15 cellular contexts compared by ENCODE assay signal in genomic region chr11:617248-617911, GRCh38. TPM values are rescaled to one million over a fixed set of nuclear protein-coding genes. Genes with fewer than 3 reads are reported as not detected.
A peak's percentile ranks its signal among the peaks of the same experiment; 100 is the strongest.
DNase-seq lines count a peak whose midpoint lies in the region; ATAC-seq and TF ChIP-seq lines count a peak whose summit lies in the region.
"Had no signal": no experiment of that assay in that cellular context is flagged by ENCODE, and none has a peak within 500 bp of the region (broad histone marks: within the 10 kb centered on the region; RNA-seq: fewer than 3 reads in every experiment).

No MANE protein-coding gene starts in this region.

- no peaks in the 10 kb centered on the region for H3K27me3 ChIP-seq in ovary

- no peak overlapping the region for H3K4me3 ChIP-seq in ovary
- H3K4me3 ChIP-seq: GM23338 had no signal

- H3K4me1 ChIP-seq in ovary (ENCODE audit: insufficient read depth) = peaks cover 8% of the 10 kb centered on the region

- H3K4me3 Mint-ChIP-seq in activated CD4-positive, alpha-beta T cell treated with anti-CD3 and anti-CD28 coated beads, Interleukin-2, amount 10 ng/mL, durations not matched to agents 24 days and 14 days = no peak overlapping the region
- no peak overlapping the region for H3K4me3 Mint-ChIP-seq in activated B cell treated with CpG ODN at 0.5 μM for 24 hours

- no peak for TF ChIP-seq POLR2A in ovary (IDR thresholded peaks at IDR 0.05)

- peak; percentile 56 for DNase-seq in activated CD4-positive, alpha-beta T cell treated with anti-CD3 and anti-CD28 coated beads, Interleukin-2, amount 10 ng/mL, durations not matched to agents 24 days and 14 days
- DNase-seq in activated CD4-positive, alpha-beta T cell treated with anti-CD3 and anti-CD28 coated beads, Interleukin-2, amount 50 U/mL, for 1 hour = no peak
- DNase-seq in activated B cell treated with CpG ODN at 0.5 μM for 24 hours = no peak
- DNase-seq in ovary = peak in 3 of 5 donors; percentile 16 to 51 (median 50)
- no peak for DNase-seq in head of caudate nucleus
- DNase-seq in HT-29 (ENCODE audit: low spot score) = no peak
- DNase-seq: 8988T, DMS 273 treated with DMSO at 0.1 percent for 48 hours, NCI-H1417, NCI-H1930, NCI-H2171, NCI-H446, SHP77 had no signal

- no peaks in the 10 kb centered on the region for H3K9me3 Mint-ChIP-seq in activated CD4-positive, alpha-beta T cell treated with anti-CD3 and anti-CD28 coated beads, Interleukin-2, amount 10 ng/mL, durations not matched to agents 24 days and 14 days
- H3K9me3 Mint-ChIP-seq in activated B cell treated with CpG ODN at 0.5 μM for 24 hours = no peaks in the 10 kb centered on the region
- H3K9me3 Mint-ChIP-seq: GM23338 had no signal

- no peaks in the 10 kb centered on the region for H3K9me3 ChIP-seq in ovary

- no peak overlapping the region for H3K27ac Mint-ChIP-seq in activated CD4-positive, alpha-beta T cell treated with anti-CD3 and anti-CD28 coated beads, Interleukin-2, amount 10 ng/mL, durations not matched to agents 24 days and 14 days
- peak overlapping the region; percentile 30 for H3K27ac Mint-ChIP-seq in activated B cell treated with CpG ODN at 0.5 μM for 24 hours
- H3K27ac Mint-ChIP-seq: GM23338 had no signal

- no peak overlapping the region for H3K27ac ChIP-seq in ovary

- 91 to 93% (median 92%) methylated on average over 49 to 53 of the region's 53 CpGs for WGBS in ovary, 3 donors

- no peak for TF ChIP-seq CTCF in activated B cell treated with CpG ODN at 0.5 μM for 24 hours (IDR thresholded peaks at IDR 0.05)
- no peak for TF ChIP-seq CTCF in ovary (IDR thresholded peaks at IDR 0.05)

- H3K36me3 ChIP-seq in ovary = no peaks in the 10 kb centered on the region

- peaks cover 12% of the 10 kb centered on the region for H3K36me3 Mint-ChIP-seq in activated CD4-positive, alpha-beta T cell treated with anti-CD3 and anti-CD28 coated beads, Interleukin-2, amount 10 ng/mL, durations not matched to agents 24 days and 14 days (ENCODE audit: low read depth)
- H3K36me3 Mint-ChIP-seq in activated B cell treated with CpG ODN at 0.5 μM for 24 hours (ENCODE audit: low read depth) = peaks cover 8% of the 10 kb centered on the region

- POLR2A ChIA-PET in activated B cell treated with CpG ODN at 0.5 μM for 24 hours (lab: Charles Lee) = interaction anchor here (0.6 kb wide), 1 partner anchor 317 kb away, joined by 3 read pairs; no protein-coding TSS in a partner anchor

- ATAC-seq in activated B cell treated with CpG ODN at 0.5 μM for 24 hours (ENCODE audit: low read depth) = no peak
- ATAC-seq: GM23338, HCT116 had no signal

- H3K4me1 Mint-ChIP-seq in activated CD4-positive, alpha-beta T cell treated with anti-CD3 and anti-CD28 coated beads, Interleukin-2, amount 10 ng/mL, durations not matched to agents 24 days and 14 days = peaks cover 17% of the 10 kb centered on the region
- peaks cover 23% of the 10 kb centered on the region for H3K4me1 Mint-ChIP-seq in activated B cell treated with CpG ODN at 0.5 μM for 24 hours

- intact Hi-C loops in activated CD4-positive, alpha-beta T cell treated with anti-CD3 and anti-CD28 coated beads, Interleukin-2, amount 10 ng/mL, durations not matched to agents 24 days and 14 days (cut with micrococcal nuclease) = loop anchor here (5.0 kb wide), 1 partner anchor 40 kb away; the partner anchor contains the start of gene PHRF1
- intact Hi-C loops in activated B cell treated with CpG ODN at 0.5 μM for 24 hours (cut with micrococcal nuclease) (loop anchor here (2.0 to 10.0 kb wide), 4 partner anchors 19 to 1237 kb away; partner anchors contain the start of genes DRD4 and LSP1), ovary (cut with DNase I) (loop anchor here in 1 of 4 donors (10.0 kb wide), 1 partner anchor 57 kb away; no protein-coding TSS in a partner anchor), head of caudate nucleus (cut with DNase I) (no loop called here)

- TF ChIP-seq EP300 in ovary (IDR thresholded peaks at IDR 0.05) = no peak

- CTCF ChIA-PET in activated B cell treated with CpG ODN at 0.5 μM for 24 hours (lab: Charles Lee) = no interaction called here

- H3K27me3 Mint-ChIP-seq in activated CD4-positive, alpha-beta T cell treated with anti-CD3 and anti-CD28 coated beads, Interleukin-2, amount 10 ng/mL, durations not matched to agents 24 days and 14 days = no peaks in the 10 kb centered on the region
- H3K27me3 Mint-ChIP-seq in activated B cell treated with CpG ODN at 0.5 μM for 24 hours = no peaks in the 10 kb centered on the region

RNA-seq across cellular contexts. Expression of gene IRF7, which starts 1.6 kb away (rescaled TPM):
- total RNA-seq in activated CD4-positive, alpha-beta T cell treated with anti-CD3 and anti-CD28 coated beads, Interleukin-2, amount 10 ng/mL, durations not matched to agents 24 days and 14 days = 42.8 and 45.3 TPM in 2 replicates
- 74.1 and 75.5 TPM in 2 replicates for total RNA-seq in activated B cell treated with CpG ODN at 0.5 μM for 24 hours
- total RNA-seq in ovary = 10 to 100 TPM in 6 of 7 donors, 1 to 10 TPM in 1; 8.2 to 59.1 (median 17.1) TPM
- 10 to 100 TPM in 1 of 2 donors, under 1 TPM in 1; 0.28 to 22.8 TPM for polyA plus RNA-seq in ovary
- total RNA-seq in HT-29 (2014; rRNA removed; shearing (Covaris generic)) = 263 and 329 TPM in 2 replicates

RNA-seq across cellular contexts. Expression of gene CDHR5, which starts 7.4 kb away (rescaled TPM):
- not detected in 2 replicates for total RNA-seq in activated CD4-positive, alpha-beta T cell treated with anti-CD3 and anti-CD28 coated beads, Interleukin-2, amount 10 ng/mL, durations not matched to agents 24 days and 14 days
- not detected in 2 replicates for total RNA-seq in activated B cell treated with CpG ODN at 0.5 μM for 24 hours
- 1 to 10 TPM in 1 of 7 donors, under 1 TPM in 2, not detected in 4; 0.20 to 2.3 (median 0.22) TPM for total RNA-seq in ovary
- polyA plus RNA-seq in ovary = under 1 TPM in 1 of 2 donors, not detected in 1; 0.07 TPM
- 11.9 and 12.1 TPM in 2 replicates for total RNA-seq in HT-29 (2014; rRNA removed; shearing (Covaris generic))
- total RNA-seq: GM23338 had no signal
- polyA plus RNA-seq: GM23338 had no signal

RNA-seq across cellular contexts. Expression of gene SCT, which starts 9.6 kb away (rescaled TPM):
- total RNA-seq in activated CD4-positive, alpha-beta T cell treated with anti-CD3 and anti-CD28 coated beads, Interleukin-2, amount 10 ng/mL, durations not matched to agents 24 days and 14 days = not detected in 2 replicates
- total RNA-seq in activated B cell treated with CpG ODN at 0.5 μM for 24 hours (not detected in 2 replicates), ovary (not detected)
- polyA plus RNA-seq in ovary = under 1 TPM in 1 of 2 donors, not detected in 1; 0.68 TPM
- total RNA-seq in HT-29 (2014; rRNA removed; shearing (Covaris generic)) = not detected in 2 replicates
- total RNA-seq: GM23338 had no signal

RNA-seq across cellular contexts. Expression of gene DRD4, which starts 19.7 kb away (rescaled TPM):
- 0.14 and 0.28 TPM in 2 replicates for total RNA-seq in activated CD4-positive, alpha-beta T cell treated with anti-CD3 and anti-CD28 coated beads, Interleukin-2, amount 10 ng/mL, durations not matched to agents 24 days and 14 days
- total RNA-seq in activated B cell treated with CpG ODN at 0.5 μM for 24 hours (0.42 and 0.49 TPM in 2 replicates), ovary (1 to 10 TPM in 5 of 7 donors, under 1 TPM in 2; 0.57 to 3.3 (median 1.7) TPM)
- under 1 TPM in 1 of 2 donors, not detected in 1; 0.63 TPM for polyA plus RNA-seq in ovary
- 0.34 and 0.92 TPM in 2 replicates for total RNA-seq in HT-29 (2014; rRNA removed; shearing (Covaris generic))

RNA-seq across cellular contexts. Expression of gene PHRF1, which starts 41.1 kb away (rescaled TPM):
- 54.8 and 57.4 TPM in 2 replicates for total RNA-seq in activated CD4-positive, alpha-beta T cell treated with anti-CD3 and anti-CD28 coated beads, Interleukin-2, amount 10 ng/mL, durations not matched to agents 24 days and 14 days
- total RNA-seq in activated B cell treated with CpG ODN at 0.5 μM for 24 hours = 42.7 and 49.6 TPM in 2 replicates
- total RNA-seq in ovary = 10 to 100 TPM; 15.5 to 34.2 (median 31.0) TPM
- 10 to 100 TPM in 1 of 2 donors, 1 to 10 TPM in 1; 3.8 to 21.3 TPM for polyA plus RNA-seq in ovary
- 75.3 and 82.0 TPM in 2 replicates for total RNA-seq in HT-29 (2014; rRNA removed; shearing (Covaris generic))

Comparison
In these comparisons a context has a peak if more than half of its experiments do, and no peak if none do; other contexts are left out.
1. DNase-seq: peak in activated CD4-positive, alpha-beta T cell treated with anti-CD3 and anti-CD28 coated beads, Interleukin-2, amount 10 ng/mL, durations not matched to agents 24 days and 14 days (single experiment) and ovary (3 of 5); none in activated CD4-positive, alpha-beta T cell treated with anti-CD3 and anti-CD28 coated beads, Interleukin-2, amount 50 U/mL, for 1 hour (single experiment), activated B cell treated with CpG ODN at 0.5 μM for 24 hours (single experiment), head of caudate nucleus (0 of 42) and HT-29 (single experiment).